ENCODE assay signal across 8 cellular contexts in the genomic region with DNA sequence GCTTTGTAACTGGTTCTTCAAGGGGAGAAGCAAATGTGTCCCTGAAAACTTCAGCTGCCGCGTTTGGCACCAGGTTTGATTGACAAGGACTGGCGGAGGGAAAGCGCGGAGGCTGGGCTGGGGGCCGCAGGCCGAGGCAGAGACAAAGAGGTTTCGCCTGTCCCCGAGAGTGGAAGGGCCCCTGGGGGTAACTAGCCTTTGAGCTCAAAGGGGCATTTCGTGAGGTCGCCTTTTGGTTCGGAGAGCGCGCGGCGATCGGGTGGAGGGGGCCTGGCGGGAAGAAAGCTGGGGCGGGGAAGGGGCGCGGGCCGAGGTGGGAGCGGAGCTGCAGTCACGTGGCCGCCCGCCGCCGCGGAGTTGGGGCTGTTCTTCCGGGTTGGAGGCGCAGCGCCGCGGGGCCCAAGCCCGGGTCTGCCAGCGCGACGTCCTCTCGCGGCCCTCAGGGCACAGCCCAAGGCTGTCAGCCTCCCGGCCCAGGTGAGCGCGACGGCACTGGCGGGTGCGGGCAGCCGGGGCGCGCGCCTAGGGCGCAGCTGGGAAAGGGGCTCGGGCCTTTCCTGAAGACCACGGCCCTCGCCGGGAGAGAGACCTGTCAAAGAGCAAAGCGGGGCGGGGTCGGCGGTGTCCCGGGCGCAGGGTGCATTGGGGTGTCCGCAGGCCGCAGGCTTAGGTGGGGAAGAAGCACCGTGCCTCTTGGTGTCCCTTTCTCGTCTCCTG. TPM values are rescaled to one million over a fixed set of nuclear protein-coding genes. Genes with fewer than 3 reads are reported as not detected.
DNase-seq lines count a peak whose midpoint lies in the region; ATAC-seq, FAIRE-seq and TF ChIP-seq lines count a peak whose summit lies in the region.

A gene (plus strand): TSS at position 363 of the 717 bp plus-strand sequence. CDS start 6,016 bp downstream, outside the sequence.

- peak within 1 kb of the TSS; percentile 74 for H3K4me3 Mint-ChIP-seq in GM23338
- H3K4me3 Mint-ChIP-seq in activated naive CD4-positive, alpha-beta T cell treated with anti-CD3 and anti-CD28 coated beads, Interleukin-2, amount 50 U/mL, for 24 hours, result peak within 1 kb of the TSS; percentile 93

- TF ChIP-seq CTCF in GM23338 (conservative IDR thresholded peaks at IDR 0.05; ENCODE audit: low read depth in 2 of 2) (no peak), SK-N-SH (IDR thresholded peaks at IDR 0.05) (no peak), pancreas (IDR thresholded peaks at IDR 0.05) (no peak), tibial artery (IDR thresholded peaks at IDR 0.05) (no peak)

- H3K79me2 ChIP-seq in GM23338 (replicated peaks; ENCODE audit: insufficient read depth), result no peaks in the 10 kb centered on the region; the same call in 1 of the 2 replicates
- peaks cover 53% of the 10 kb centered on the region for H3K79me2 ChIP-seq in SK-N-SH (ENCODE audit: insufficient read depth)

- H3K4me2 ChIP-seq in GM23338, result peak within 1 kb of the TSS; percentile 90
- H3K4me2 ChIP-seq in SK-N-SH, result peak within 1 kb of the TSS; percentile 93

- no peak for TF ChIP-seq RAD21 in SK-N-SH (IDR thresholded peaks at IDR 0.05; ENCODE audit: low read length)

- POLR2A ChIA-PET in SK-N-SH (lab: Yijun Ruan, JAX), result interaction anchor here (0.7 to 3.2 kb wide), 5 partner anchors 28 to 119 kb away, joined by 3 to 30 read pairs (median 4); a partner anchor contains a TSS

- H3F3A ChIP-seq in GM23338 (replicated peaks; ENCODE audit: low read depth), result no peaks in the 10 kb centered on the region
- H3F3A ChIP-seq in SK-N-SH (replicated peaks; ENCODE audit: insufficient read depth), result peaks cover 4% of the 10 kb centered on the region

- CTCF ChIA-PET in SK-N-SH (lab: Yijun Ruan, JAX), result interaction anchor here (0.6 to 2.4 kb wide), 6 partner anchors 10 to 595 kb away, joined by 3 to 8 read pairs (median 5); a partner anchor contains a TSS

- H3K27ac ChIP-seq in GM23338 (ENCODE audit: low read depth), result peak within 1 kb of the TSS; percentile 37; the same call in 1 of the 2 replicates
- peak within 1 kb of the TSS; percentile 71 to 95 for H3K27ac ChIP-seq in SK-N-SH (ENCODE audit: low read depth in 2 of 2, low read length in 1 of 2)
- H3K27ac ChIP-seq in pancreas, result peak within 1 kb of the TSS; percentile 84 to 91 (median 88)
- peak within 1 kb of the TSS; percentile 93 to 95 for H3K27ac ChIP-seq in tibial artery

- no peaks in the 10 kb centered on the region for H3K9me3 ChIP-seq in ES-I3 (ENCODE audit: control insufficient read depth, insufficient read depth, low read length)
- no peaks in the 10 kb centered on the region for H3K9me3 ChIP-seq in SK-N-SH
- no peaks in the 10 kb centered on the region for H3K9me3 ChIP-seq in pancreas
- no peaks in the 10 kb centered on the region for H3K9me3 ChIP-seq in tibial artery

- H3K36me3 ChIP-seq in ES-I3 (ENCODE audit: insufficient read depth, low read length) (no peaks in the 10 kb centered on the region), GM23338 (ENCODE audit: insufficient read depth) (no peaks in the 10 kb centered on the region), SK-N-SH (replicated peaks in 1 of 2; ENCODE audit: control insufficient read depth in 1 of 2, insufficient read depth in 2 of 2, low read length in 1 of 2) (no peaks in the 10 kb centered on the region), pancreas (no peaks in the 10 kb centered on the region), tibial artery (peaks cover 0 to 4% (median 0%) of the 10 kb centered on the region in 3 donors)

- no peak for TF ChIP-seq EP300 in SK-N-SH (IDR thresholded peaks at IDR 0.05; ENCODE audit: borderline replicate concordance in 1 of 2, low read depth in 1 of 2, low read length in 1 of 2)

- peak; percentile 88 for ATAC-seq in GM23338
- ATAC-seq in pancreas, result peak; percentile 84 to 93 (median 88)

- H3K9ac ChIP-seq in ES-I3 (ENCODE audit: low read depth, low read length) (peak within 1 kb of the TSS; percentile 97), SK-N-SH (peak within 1 kb of the TSS; percentile 93)

- peaks cover 14% of the 10 kb centered on the region for H3K27me3 Mint-ChIP-seq in GM23338 (ENCODE audit: insufficient read depth, low read depth, poor library complexity)
- H3K27me3 Mint-ChIP-seq in activated naive CD4-positive, alpha-beta T cell treated with anti-CD3 and anti-CD28 coated beads, Interleukin-2, amount 50 U/mL, for 24 hours, result no peaks in the 10 kb centered on the region

- H4K20me1 ChIP-seq in GM23338 (replicated peaks; ENCODE audit: insufficient read depth) (no peaks in the 10 kb centered on the region; the same call in 1 of the 2 replicates), SK-N-SH (ENCODE audit: insufficient read depth) (no peaks in the 10 kb centered on the region)

- WGBS in SK-N-SH (ENCODE audit: low lambda C conversion rate), result 2% methylated on average over 39 of the region's 65 CpGs
- 0 to 1% methylated on average over 31 to 65 of the region's 65 CpGs for WGBS in pancreas, 2 donors

- peak within 1 kb of the TSS; percentile 70 for H3K4me3 ChIP-seq in GM23338
- peak within 1 kb of the TSS; percentile 82 to 87 for H3K4me3 ChIP-seq in SK-N-SH (ENCODE audit: low read depth in 2 of 2, low read length in 1 of 2)
- H3K4me3 ChIP-seq in pancreas, result peak within 1 kb of the TSS; percentile 62 to 83 (median 69)
- H3K4me3 ChIP-seq in tibial artery, result peak within 1 kb of the TSS; percentile 76 to 93

- H2AFZ ChIP-seq in GM23338 (peak within 1 kb of the TSS; percentile 91), SK-N-SH (ENCODE audit: low read depth) (peak within 1 kb of the TSS; percentile 99)

- H3K9me2 ChIP-seq in GM23338 (ENCODE audit: insufficient read depth) (no peaks in the 10 kb centered on the region), SK-N-SH (no peaks in the 10 kb centered on the region)

- H3K27me3 ChIP-seq in GM23338 (ENCODE audit: insufficient read depth) (peaks cover 13% of the 10 kb centered on the region), SK-N-SH (ENCODE audit: insufficient read depth) (no peaks in the 10 kb centered on the region), pancreas (no peaks in the 10 kb centered on the region), tibial artery (no peaks in the 10 kb centered on the region)

- no peaks in the 10 kb centered on the region; the same call in 2 of the 3 replicates for H3K36me3 Mint-ChIP-seq in GM23338 (ENCODE audit: low read depth)
- peaks cover 10% of the 10 kb centered on the region for H3K36me3 Mint-ChIP-seq in activated naive CD4-positive, alpha-beta T cell treated with anti-CD3 and anti-CD28 coated beads, Interleukin-2, amount 50 U/mL, for 24 hours

- peak; percentile 83 for DNase-seq in GM23338 (ENCODE audit: low spot score)
- peak; percentile 41 for DNase-seq in LHCN-M2 (ENCODE audit: low read depth)
- peak; percentile 84 for DNase-seq in SK-N-SH
- peak; percentile 45 to 95 (median 88) for DNase-seq in head of caudate nucleus
- peak; percentile 73 to 92 (median 80) for DNase-seq in pancreas
- peak; percentile 78 to 86 for DNase-seq in tibial artery

- FAIRE-seq in pancreas (lab: Jason Lieb, UNC), result no peak

- peaks cover 42% of the 10 kb centered on the region for H3K4me1 Mint-ChIP-seq in GM23338
- H3K4me1 Mint-ChIP-seq in activated naive CD4-positive, alpha-beta T cell treated with anti-CD3 and anti-CD28 coated beads, Interleukin-2, amount 50 U/mL, for 24 hours, result peaks cover 50% of the 10 kb centered on the region

- no peaks in the 10 kb centered on the region; the same call in 2 of the 3 replicates for H3K9me3 Mint-ChIP-seq in GM23338
- H3K9me3 Mint-ChIP-seq in activated naive CD4-positive, alpha-beta T cell treated with anti-CD3 and anti-CD28 coated beads, Interleukin-2, amount 50 U/mL, for 24 hours, result no peaks in the 10 kb centered on the region

- peak within 1 kb of the TSS; percentile 86 for H3K27ac Mint-ChIP-seq in GM23338
- H3K27ac Mint-ChIP-seq in activated naive CD4-positive, alpha-beta T cell treated with anti-CD3 and anti-CD28 coated beads, Interleukin-2, amount 50 U/mL, for 24 hours, result peak within 1 kb of the TSS; percentile 99

- peaks cover 5% of the 10 kb centered on the region for H3K4me1 ChIP-seq in ES-I3 (ENCODE audit: insufficient read depth, low read length)
- H3K4me1 ChIP-seq in GM23338 (ENCODE audit: insufficient read depth), result peaks cover 23% of the 10 kb centered on the region
- H3K4me1 ChIP-seq in SK-N-SH (ENCODE audit: control insufficient read depth in 1 of 2, insufficient read depth in 2 of 2, low read depth in 1 of 2, low read length in 1 of 2), result peaks cover 5 to 15% of the 10 kb centered on the region in 2 experiments; a peak in 2 of 4 replicates
- peaks cover 8 to 16% (median 14%) of the 10 kb centered on the region in 3 donors for H3K4me1 ChIP-seq in pancreas
- H3K4me1 ChIP-seq in tibial artery, result peaks cover 0 to 30% (median 6%) of the 10 kb centered on the region in 4 donors

- intact Hi-C loops in head of caudate nucleus (cut with DNase I), result loop anchor here (5.0 kb wide), 1 partner anchor 46 kb away; a partner anchor contains a TSS
- intact Hi-C loops in pancreas (cut with DNase I), result no loop called here
- intact Hi-C loops in tibial artery (cut with DNase I; ENCODE audit: low total_unique reads), result loop anchor here (2.0 to 10.0 kb wide), 2 partner anchors 46 to 118 kb away; a partner anchor contains a TSS

TF ChIP-seq in GM23338, 12 proteins besides CTCF, POLR2A, EP300 and RAD21 (continues in another document):
- peak; percentile 16; the same call in 1 of the 2 replicates for TF ChIP-seq POLR2AphosphoS5 (IDR thresholded peaks at IDR 0.05; ENCODE audit: low read depth)

TF ChIP-seq in SK-N-SH, 30 proteins besides CTCF, POLR2A, EP300 and RAD21 (continues in another document):
- TF ChIP-seq TAF1 (IDR thresholded peaks at IDR 0.05; ENCODE audit: borderline replicate concordance, low read depth, low read length), result peak; percentile 19; the same call in 1 of the 2 replicates
- TF ChIP-seq, protein P1, sequence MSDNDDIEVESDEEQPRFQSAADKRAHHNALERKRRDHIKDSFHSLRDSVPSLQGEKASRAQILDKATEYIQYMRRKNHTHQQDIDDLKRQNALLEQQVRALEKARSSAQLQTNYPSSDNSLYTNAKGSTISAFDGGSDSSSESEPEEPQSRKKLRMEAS (IDR thresholded peaks at IDR 0.05; ENCODE audit: low read depth), result peak; percentile 77; the same call in 1 of the 2 replicates
- peak; percentile 6; the same call in 1 of the 2 replicates for TF ChIP-seq SIN3A (IDR thresholded peaks at IDR 0.05; ENCODE audit: borderline replicate concordance, low read depth, low read length)

RNA-seq across cellular contexts. Expression of the gene that starts here (rescaled TPM):
- total RNA-seq in GM23338 (2014; rRNA removed; shearing (Covaris generic)), result 15.9 and 27.3 TPM in 2 replicates
- polyA plus RNA-seq in GM23338 (2016; fragmentation: Nextera tagmentation; extraction: Ambion mirVana) (7.5 and 10.8 TPM in 2 replicates), SK-N-SH (2012; rRNA removed) (21.9 and 29.0 TPM in 2 replicates), pancreas (10 to 100 TPM in 1 of 2 donors, 1 to 10 TPM in 1; 6.1 to 13.3 TPM)
- total RNA-seq in LHCN-M2 (2014; rRNA removed) (70.3 and 92.1 TPM in 2 replicates), pancreas (10 to 100 TPM; 27.1 to 48.0 (median 36.1) TPM)
- 31.4 TPM for polyA plus RNA-seq in LHCN-M2 (2012)
- 22.5 and 23.0 TPM in 2 replicates for polyA plus RNA-seq in SK-N-SH (2012; cell fraction: cytosol; rRNA removed)
- 23.1 and 37.0 TPM in 2 replicates for polyA plus RNA-seq in SK-N-SH (2012; cell fraction: nucleus; rRNA removed)

Comparison
In these comparisons a context has a peak if more than half of its experiments do, and no peak if none do; other contexts are left out.
1. Peak in every context shown above with its lines: DNase-seq, ATAC-seq, H3K4me3 ChIP-seq and H3K27ac ChIP-seq.
2. H3K27ac ChIP-seq: peak in every context shown above with its lines; median percentile 94 in tibial artery; 88 in pancreas; 83 in SK-N-SH; 37 in GM23338.
3. intact Hi-C loops: an anchor here in head of caudate nucleus (5.0 kb wide) and tibial artery (2.0 to 10.0 kb wide); none called in pancreas.